ENCODE assay signal across 8 cellular contexts in the genomic region with DNA sequence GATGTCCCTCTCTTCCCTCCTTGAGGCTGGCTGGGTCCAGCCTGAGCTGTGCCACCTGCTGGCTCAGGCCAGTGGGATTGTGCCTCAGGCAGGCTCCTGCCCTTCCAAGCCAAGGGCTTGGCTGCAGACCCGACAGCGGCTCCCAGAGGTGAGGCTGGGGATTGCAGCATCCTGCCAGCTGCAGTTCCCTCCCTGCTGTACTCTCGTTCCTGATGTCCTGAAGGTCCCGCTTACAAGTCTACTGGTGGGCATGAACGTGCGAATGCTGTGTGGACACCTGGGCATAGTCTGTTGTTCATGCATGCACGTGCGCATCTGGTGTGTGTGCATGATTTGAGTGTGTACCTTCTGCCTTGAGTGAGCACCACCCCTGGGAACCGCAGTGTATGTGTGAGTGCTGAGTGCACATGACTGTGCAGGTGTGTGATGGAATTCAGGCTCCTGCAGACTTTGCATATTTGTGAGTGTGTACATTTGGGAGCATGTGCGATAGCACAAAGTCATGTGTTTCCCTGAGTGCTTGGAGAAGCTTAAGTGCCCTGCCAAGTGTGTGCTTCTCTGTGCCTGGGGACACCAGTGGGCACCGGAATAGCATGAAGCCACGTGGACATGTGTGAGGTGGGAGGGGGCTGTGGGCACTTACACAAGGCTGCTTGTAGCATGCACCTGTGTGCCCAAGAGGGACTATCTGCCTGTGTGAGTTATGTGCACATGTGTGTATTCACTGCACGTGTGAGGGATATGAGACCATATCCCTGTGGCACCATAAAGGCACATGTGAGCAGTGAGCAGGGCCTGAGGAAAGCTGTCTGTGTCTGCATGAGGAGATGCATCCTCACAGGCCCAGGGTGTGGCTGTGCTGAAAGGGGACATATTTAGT. TPM values are rescaled to one million over a fixed set of nuclear protein-coding genes. Genes with fewer than 3 reads are reported as not detected.
DNase-seq lines count a peak whose midpoint lies in the region; ATAC-seq, FAIRE-seq and TF ChIP-seq lines count a peak whose summit lies in the region.

No MANE protein-coding gene starts in this region.

- H3K9me2 ChIP-seq in Loucy (replicated peaks; ENCODE audit: low read depth, low read length) = no peaks in the 10 kb centered on the region

- no peak for TF ChIP-seq EP300 in K562 (IDR thresholded peaks at IDR 0.05; ENCODE audit: low read length)

- in situ Hi-C loops in K562 (cut with MboI) = no loop called here

- no peaks in the 10 kb centered on the region for H3K9me1 ChIP-seq in K562 (ENCODE audit: control insufficient read depth, insufficient read depth, low read length)

- H3K4me1 ChIP-seq in Loucy (ENCODE audit: insufficient read depth, low read length, poor library complexity, severe bottlenecking) (no peaks in the 10 kb centered on the region), K562 (replicated peaks in 1 of 2; ENCODE audit: control insufficient read depth in 2 of 2, insufficient read depth in 2 of 2, low read length in 2 of 2) (no peaks in the 10 kb centered on the region; a peak in 1 of 5 replicates), spleen (peaks cover 3 to 39% (median 20%) of the 10 kb centered on the region in 6 donors)

- H3K36me3 ChIP-seq in Loucy (ENCODE audit: insufficient read depth, low read length) (no peaks in the 10 kb centered on the region), K562 (ENCODE audit: control insufficient read depth, insufficient read depth, low read length) (no peaks in the 10 kb centered on the region), spleen (no peaks in the 10 kb centered on the region)

- intact Hi-C loops in K562 (cut with micrococcal nuclease) (no loop called here), spleen (cut with DNase I; ENCODE audit: low total_unique reads) (no loop called here)

- peak; percentile 92 for FAIRE-seq in K562 (lab: Jason Lieb, UNC)

- no TSS peak for BruUV-seq in K562 (replicated peaks; lab: Mats Ljungman, UMichigan)

- peak; percentile 94 for TF ChIP-seq CTCF in Loucy (conservative IDR thresholded peaks at IDR 0.05; ENCODE audit: low read length)
- peak; percentile 89 to 92 (median 91) for TF ChIP-seq CTCF in K562 (IDR thresholded peaks at IDR 0.05 in 2 of 3, conservative IDR thresholded peaks at IDR 0.05 in 1 of 3; ENCODE audit: insufficient read depth in 2 of 3, low read depth in 1 of 3, low read length in 3 of 3)
- peak; percentile 71 to 97 (median 91) for TF ChIP-seq CTCF in spleen (IDR thresholded peaks at IDR 0.05 in 8 of 11, conservative IDR thresholded peaks at IDR 0.05 in 3 of 11)

- H3K27ac ChIP-seq in K562 (ENCODE audit: extremely low read depth, low read depth, low read length) (no peak overlapping the region), spleen (no peak overlapping the region)

- POLR2A ChIA-PET in K562 (lab: Yijun Ruan, JAX) = no interaction called here

- H3K27me3 ChIP-seq in Loucy (ENCODE audit: insufficient read depth, low read length, poor library complexity, severe bottlenecking) (no peaks in the 10 kb centered on the region), K562 (ENCODE audit: control insufficient read depth in 2 of 2, insufficient read depth in 2 of 2, low read length in 2 of 2) (peaks cover 9 to 32% of the 10 kb centered on the region in 2 experiments; a peak in 4 of 5 replicates), spleen (replicated peaks in 1 of 7) (peaks cover 0 to 36% (median 0%) of the 10 kb centered on the region in 7 donors)

- H3K4me3 ChIP-seq in Loucy (ENCODE audit: low read length, poor library complexity, severe bottlenecking) = no peak overlapping the region
- no peak overlapping the region for H3K4me3 ChIP-seq in K562
- no peak overlapping the region for H3K4me3 ChIP-seq in spleen

- TF ChIP-seq RAD21 in K562 (CRISPR knock-in tag; conservative IDR thresholded peaks at IDR 0.05 in 1 of 2, IDR thresholded peaks at IDR 0.05 in 1 of 2) = peak; percentile 50 to 72

- TF ChIP-seq POLR2A in K562 (conservative IDR thresholded peaks at IDR 0.05) (no peak), spleen (IDR thresholded peaks at IDR 0.05) (no peak)

- H3K9ac ChIP-seq in Loucy (ENCODE audit: low read depth, low read length, poor library complexity, severe bottlenecking) = no peak overlapping the region
- no peak overlapping the region for H3K9ac ChIP-seq in K562 (ENCODE audit: insufficient read depth in 1 of 2, low read depth in 2 of 2, low read length in 2 of 2)

- no peak overlapping the region for H2AFZ ChIP-seq in Loucy (ENCODE audit: low read length)
- H2AFZ ChIP-seq in K562 (ENCODE audit: low read depth, low read length) = no peak overlapping the region

- H4K20me1 ChIP-seq in Loucy (ENCODE audit: insufficient read depth, low read length, poor library complexity, severe bottlenecking) = no peaks in the 10 kb centered on the region
- peaks cover 15% of the 10 kb centered on the region for H4K20me1 ChIP-seq in K562 (replicated peaks; ENCODE audit: control insufficient read depth, insufficient read depth, low read length)

- H3K79me2 ChIP-seq in Loucy (ENCODE audit: insufficient read depth, low read length) (no peaks in the 10 kb centered on the region), K562 (ENCODE audit: control insufficient read depth, insufficient read depth, low read length) (no peaks in the 10 kb centered on the region)

- DNase-seq in NCI-H510A treated with DMSO at 0.1 percent for 48 hours (lab: John Stamatoyannopoulos, UW) (peak; percentile 83), NCI-H510A (lab: John Stamatoyannopoulos, UW) (no peak), SW 1271 (lab: John Stamatoyannopoulos, UW) (peak; percentile 44 to 80), K562 (ENCODE audit: extremely low read depth in 1 of 4, low spot score in 3 of 4) (peak; percentile 61 to 83 (median 76)), iPS DF 4.7 (ENCODE audit: extremely low read depth, low spot score) (peak; percentile 85), spleen (peak; percentile 90)

- H3F3A ChIP-seq in Loucy (ENCODE audit: low read depth) = no peaks in the 10 kb centered on the region

- H3K4me2 ChIP-seq in Loucy (ENCODE audit: low read depth, low read length, poor library complexity, severe bottlenecking) (no peak overlapping the region), K562 (ENCODE audit: insufficient read depth, low read length) (no peak overlapping the region)

- CTCF ChIA-PET in K562 (lab: Yijun Ruan, JAX; ENCODE audit: low intra/inter-chr PET ratio) = interaction anchor here (1.0 to 1.4 kb wide), 3 partner anchors 58 to 73 kb away, joined by 3 to 5 read pairs (median 3); no protein-coding TSS in a partner anchor

- ATAC-seq in K562 (peak; percentile 95), GM21528 (IDR thresholded peaks at IDR 0.05; ENCODE audit: low FRiP score, unreplicated experiment) (no peak)

- H3K9me3 ChIP-seq in Loucy (ENCODE audit: insufficient read depth, low read depth, low read length) (no peaks in the 10 kb centered on the region), K562 (replicated peaks; ENCODE audit: control insufficient read depth, insufficient read depth, low read depth, low read length) (no peaks in the 10 kb centered on the region), spleen (no peaks in the 10 kb centered on the region)

- WGBS in K562 (ENCODE audit: insufficient coverage, low coverage, missing lambda C conversion rate) = 3% methylated on average over 13 of the region's 13 CpGs
- WGBS in spleen, 5 donors = 28 to 49% (median 36%) methylated on average over 3 to 13 of the region's 13 CpGs

RNA-seq across cellular contexts. Expression of a gene that starts 19.3 kb away (rescaled TPM):
- total RNA-seq in K562 (2011; cell fraction: chromatin; rRNA removed; ENCODE audit: low replicate concordance) = not detected in 2 replicates
- not detected in 2 replicates for total RNA-seq in K562 (2011; cell fraction: nucleolus; rRNA removed)
- not detected in 2 replicates for total RNA-seq in K562 (2011; cell fraction: nucleoplasm; rRNA removed)
- total RNA-seq in K562 (2014; rRNA removed) (not detected in 2 replicates), K562 (2014; rRNA removed; fragmentation: Illumina TruSeq; extraction: Trizol) (not detected in 2 replicates), K562 (2015; rRNA removed; fragmentation: Illumina TruSeq; extraction: Trizol) (not detected in 2 replicates), K562 (2021) (1.4 and 1.6 TPM in 2 replicates), spleen (1 to 10 TPM in 1 of 7 donors, under 1 TPM in 3, not detected in 3; 0.73 to 1.5 (median 0.83) TPM)
- polyA plus RNA-seq in K562 (2011; rRNA removed) (not detected in 2 replicates), K562 (2014; fragmentation: Illumina TruSeq; extraction: Trizol) (not detected in 2 replicates), K562 (2014; fragmentation: Nextera tagmentation; extraction: Ambion mirVana) (not detected), K562 (2014; rRNA removed) (not detected in 2 replicates), spleen (1 to 10 TPM; 1.2 to 1.9 (median 1.6) TPM)
- polyA plus RNA-seq in K562 (2011; cell fraction: cytosol; rRNA removed) = not detected in 2 replicates
- not detected in 2 replicates for polyA plus RNA-seq in K562 (2011; cell fraction: nucleus; rRNA removed)
- polyA plus RNA-seq in K562 (2012) = not detected in 2 replicates
- not detected in 2 replicates for polyA minus RNA-seq in K562 (2011; rRNA and poly(A)+ RNA removed)
- polyA minus RNA-seq in K562 (2011; cell fraction: cytosol; rRNA and poly(A)+ RNA removed) = 3.6 and 12.1 TPM in 2 replicates
- 1.7 and 2.2 TPM in 2 replicates for polyA minus RNA-seq in K562 (2011; cell fraction: nucleus; rRNA and poly(A)+ RNA removed)

RNA-seq across cellular contexts. Expression of a gene that starts 22.0 kb away (rescaled TPM):
- total RNA-seq in K562 (2011; cell fraction: chromatin; rRNA removed; ENCODE audit: low replicate concordance) = not detected in 2 replicates
- total RNA-seq in K562 (2011; cell fraction: nucleolus; rRNA removed) = not detected in 2 replicates
- total RNA-seq in K562 (2011; cell fraction: nucleoplasm; rRNA removed) = not detected in 2 replicates
- not detected in 2 replicates for total RNA-seq in K562 (2014; rRNA removed)
- total RNA-seq in K562 (2014; rRNA removed; fragmentation: Illumina TruSeq; extraction: Trizol) = not detected in 2 replicates
- total RNA-seq in K562 (2015; rRNA removed; fragmentation: Illumina TruSeq; extraction: Trizol) = not detected in 2 replicates
- not detected in 2 replicates for total RNA-seq in K562 (2021)
- polyA plus RNA-seq in K562 (2011; rRNA removed) = not detected in 2 replicates
- not detected in 2 replicates for polyA plus RNA-seq in K562 (2011; cell fraction: cytosol; rRNA removed)
- polyA plus RNA-seq in K562 (2011; cell fraction: nucleus; rRNA removed) = not detected in 2 replicates
- not detected in 2 replicates for polyA plus RNA-seq in K562 (2012)
- not detected in 2 replicates for polyA plus RNA-seq in K562 (2014; fragmentation: Illumina TruSeq; extraction: Trizol)
- not detected for polyA plus RNA-seq in K562 (2014; fragmentation: Nextera tagmentation; extraction: Ambion mirVana)
- polyA plus RNA-seq in K562 (2014; rRNA removed) = not detected in 2 replicates
- not detected in 2 replicates for polyA minus RNA-seq in K562 (2011; rRNA and poly(A)+ RNA removed)
- 0.29 and 1.0 TPM in 2 replicates for polyA minus RNA-seq in K562 (2011; cell fraction: cytosol; rRNA and poly(A)+ RNA removed)
- 0.13 TPM in 1 of 2 replicates, not detected in the other for polyA minus RNA-seq in K562 (2011; cell fraction: nucleus; rRNA and poly(A)+ RNA removed)
- total RNA-seq in spleen = under 1 TPM in 2 of 7 donors, not detected in 5; 0.17 to 0.37 TPM
- under 1 TPM in 1 of 3 donors, not detected in 2; 0.03 TPM for polyA plus RNA-seq in spleen
